In genomic region chr7:77549103-77549870, GRCh38 we compare ENCODE assay signal across 19 cellular contexts. TPM values are rescaled to one million over a fixed set of nuclear protein-coding genes. Genes with fewer than 3 reads are reported as not detected.
A peak's percentile ranks its signal among the peaks of the same experiment; 100 is the strongest.
DNase-seq lines count a peak whose midpoint lies in the region; ATAC-seq and TF ChIP-seq lines count a peak whose summit lies in the region.
"Had no signal": no experiment of that assay in that cellular context is flagged by ENCODE, and none has a peak within 500 bp of the region (broad histone marks: within the 10 kb centered on the region; RNA-seq: fewer than 3 reads in every experiment).

No MANE protein-coding gene starts in this region.

- intact Hi-C loops in MCF 10A (cut with micrococcal nuclease) = no loop called here
- intact Hi-C loops in mammary epithelial cell (cut with micrococcal nuclease) = no loop called here
- intact Hi-C loops in heart left ventricle (cut with DNase I) = loop anchor here in 2 of 10 donors (5.0 to 10.0 kb wide), 2 partner anchors 38 to 56 kb away; no protein-coding TSS in a partner anchor
- intact Hi-C loops in A673 (cut with micrococcal nuclease; ENCODE audit: unreplicated experiment) = loop anchor here (10.0 kb wide), 1 partner anchor 56 kb away; no protein-coding TSS in a partner anchor
- intact Hi-C loops in activated CD4-positive, alpha-beta T cell treated with anti-CD3 and anti-CD28 coated beads for 36 hours (cut with DNase I, micrococcal nuclease) = no loop called here

- 73% methylated on average over 3 of the region's 3 CpGs for WGBS in mammary epithelial cell (ENCODE audit: low coverage, missing lambda C conversion rate)
- 57 to 68% (median 64%) methylated on average over 3 of the region's 3 CpGs for WGBS in heart left ventricle, 4 donors

- H3K27me3 ChIP-seq in mammary epithelial cell (ENCODE audit: insufficient read depth, low read length) = no peaks in the 10 kb centered on the region
- no peaks in the 10 kb centered on the region for H3K27me3 ChIP-seq in heart left ventricle
- H3K27me3 ChIP-seq in A673 (replicated peaks; ENCODE audit: insufficient read depth, low read depth, low read length, poor library complexity) = no peaks in the 10 kb centered on the region
- H3K27me3 ChIP-seq: ovary, thyroid gland had no signal

- POLR2A ChIA-PET in MCF 10A (lab: Yijun Ruan, JAX) = interaction anchor here (0.7 to 3.2 kb wide), 8 partner anchors 8 to 103 kb away, joined by 3 to 15 read pairs (median 4); partner anchors contain the start of gene PTPN12
- POLR2A ChIA-PET in A673 (lab: Charles Lee; ENCODE audit: low non-redundant PET) = no interaction called here
- POLR2A ChIA-PET in activated CD4-positive, alpha-beta T cell treated with anti-CD3 and anti-CD28 coated beads for 36 hours (lab: Charles Lee) = interaction anchor here (0.6 kb wide), 1 partner anchor 186 kb away, joined by 6 read pairs; no protein-coding TSS in a partner anchor

- H2AFZ ChIP-seq in mammary epithelial cell (ENCODE audit: low read depth, low read length) = no peak overlapping the region

- H3K4me2 ChIP-seq in mammary epithelial cell (ENCODE audit: insufficient read depth, low read depth, low read length) = no peak overlapping the region

- no peak for TF ChIP-seq CTCF in MCF 10A (IDR thresholded peaks at IDR 0.05; ENCODE audit: unreplicated experiment)
- TF ChIP-seq CTCF in mammary epithelial cell (conservative IDR thresholded peaks at IDR 0.05 in 1 of 2, IDR thresholded peaks at IDR 0.05 in 1 of 2; ENCODE audit: extremely low read depth in 1 of 2, insufficient read depth in 1 of 2, low read depth in 1 of 2, low read length in 2 of 2) = no peak
- no peak for TF ChIP-seq CTCF in heart left ventricle (IDR thresholded peaks at IDR 0.05)
- TF ChIP-seq CTCF in A673 (conservative IDR thresholded peaks at IDR 0.05; ENCODE audit: low read depth, low read length) = no peak

- H3K36me3 Mint-ChIP-seq in MCF 10A (ENCODE audit: insufficient read depth, unreplicated experiment) = no peaks in the 10 kb centered on the region
- no peaks in the 10 kb centered on the region for H3K36me3 Mint-ChIP-seq in natural killer cell treated with Interleukin-12 subunit alpha and Interleukin-12 subunit beta and Interleukin-15 and Interleukin-18, amount 100 ng/mL, for 72 hours
- no peaks in the 10 kb centered on the region for H3K36me3 Mint-ChIP-seq in activated CD4-positive, alpha-beta T cell treated with anti-CD3 and anti-CD28 coated beads for 36 hours (ENCODE audit: low read depth)

- H3K9me3 ChIP-seq in mammary epithelial cell (replicated peaks; ENCODE audit: insufficient read depth, low read length) (no peaks in the 10 kb centered on the region), heart left ventricle (peaks cover 0 to 13% (median 0%) of the 10 kb centered on the region in 12 donors), A673 (ENCODE audit: low read depth, low read length, poor library complexity, severe bottlenecking) (no peaks in the 10 kb centered on the region)
- H3K9me3 ChIP-seq: ovary, thyroid gland had no signal

- no peak overlapping the region for H3K4me3 ChIP-seq in mammary epithelial cell (replicated peaks in 1 of 3; ENCODE audit: insufficient read depth in 1 of 3, low read depth in 2 of 3, low read length in 3 of 3)
- H3K4me3 ChIP-seq in heart left ventricle = no peak overlapping the region
- H3K4me3 ChIP-seq in A673 (ENCODE audit: low read depth, low read length, poor library complexity, severe bottlenecking) = no peak overlapping the region
- H3K4me3 ChIP-seq: ovary, SK-N-MC, thyroid gland had no signal

- H3K4me1 Mint-ChIP-seq in MCF 10A (ENCODE audit: insufficient read depth, unreplicated experiment) = peaks cover 50% of the 10 kb centered on the region
- H3K4me1 Mint-ChIP-seq in natural killer cell treated with Interleukin-12 subunit alpha and Interleukin-12 subunit beta and Interleukin-15 and Interleukin-18, amount 100 ng/mL, for 72 hours (ENCODE audit: low read depth in 2 of 2) = peaks cover 55 to 61% of the 10 kb centered on the region in 2 donors
- H3K4me1 Mint-ChIP-seq in activated CD4-positive, alpha-beta T cell treated with anti-CD3 and anti-CD28 coated beads for 36 hours = peaks cover 9% of the 10 kb centered on the region

- H3K36me3 ChIP-seq in mammary epithelial cell (ENCODE audit: insufficient read depth, low read length) = peaks cover 1% of the 10 kb centered on the region
- peaks cover 0 to under 1% (median 0%) of the 10 kb centered on the region in 9 donors for H3K36me3 ChIP-seq in heart left ventricle
- H3K36me3 ChIP-seq in A673 (ENCODE audit: insufficient read depth, low read length, poor library complexity, severe bottlenecking) = no peaks in the 10 kb centered on the region
- H3K36me3 ChIP-seq: ovary, thyroid gland had no signal

- no peak for TF ChIP-seq POLR2A in heart left ventricle (IDR thresholded peaks at IDR 0.05)

- H3K27me3 Mint-ChIP-seq in MCF 10A (ENCODE audit: insufficient read depth, unreplicated experiment) = no peaks in the 10 kb centered on the region
- no peaks in the 10 kb centered on the region for H3K27me3 Mint-ChIP-seq in natural killer cell treated with Interleukin-12 subunit alpha and Interleukin-12 subunit beta and Interleukin-15 and Interleukin-18, amount 100 ng/mL, for 72 hours
- H3K27me3 Mint-ChIP-seq in activated CD4-positive, alpha-beta T cell treated with anti-CD3 and anti-CD28 coated beads for 36 hours = no peaks in the 10 kb centered on the region
- H3K27me3 Mint-ChIP-seq: activated naive CD8-positive, alpha-beta T cell treated with anti-CD3 and anti-CD28 coated beads, Interleukin-2, amount 10 ng/mL, durations not matched to agents 7 days and 5 days had no signal

- H3K79me2 ChIP-seq in mammary epithelial cell (ENCODE audit: insufficient read depth, low read length) = peaks cover 100% of the 10 kb centered on the region

- CTCF ChIA-PET in MCF 10A (lab: Yijun Ruan, JAX) (interaction anchor here (0.6 to 2.8 kb wide), 8 partner anchors 10 to 181 kb away, joined by 3 to 7 read pairs (median 3); no protein-coding TSS in a partner anchor), mammary epithelial cell (lab: Charles Lee; ENCODE audit: low non-redundant PET) (interaction anchor here (0.5 kb wide), 1 partner anchor 133 kb away, joined by 6 read pairs; the partner anchor contains the start of gene GSAP), A673 (lab: Charles Lee) (no interaction called here)
- CTCF ChIA-PET in activated CD4-positive, alpha-beta T cell treated with anti-CD3 and anti-CD28 coated beads for 36 hours (lab: Charles Lee) = interaction anchor here (0.6 to 0.9 kb wide), 4 partner anchors 57 to 189 kb away, joined by 3 read pairs; no protein-coding TSS in a partner anchor

- in situ Hi-C loops in mammary epithelial cell (cut with MboI; ENCODE audit: low sequenced_read_pairs in 2 of 2) = no loop called here

- no peak overlapping the region for H3K4me3 Mint-ChIP-seq in MCF 10A (ENCODE audit: unreplicated experiment)
- peak overlapping the region; percentile 40 for H3K4me3 Mint-ChIP-seq in natural killer cell treated with Interleukin-12 subunit alpha and Interleukin-12 subunit beta and Interleukin-15 and Interleukin-18, amount 100 ng/mL, for 72 hours
- no peak overlapping the region for H3K4me3 Mint-ChIP-seq in activated CD4-positive, alpha-beta T cell treated with anti-CD3 and anti-CD28 coated beads for 36 hours
- H3K4me3 Mint-ChIP-seq: activated naive CD8-positive, alpha-beta T cell treated with anti-CD3 and anti-CD28 coated beads, Interleukin-2, amount 10 ng/mL, durations not matched to agents 7 days and 5 days; activated T-helper 1 cell treated with anti-CD3 and anti-CD28 coated beads, Interleukin-12 subunit alpha, Interleukin-12 subunit beta, Interleukin-2, Interleukin-4 antibody, amounts not matched to agents 30 ng/mL and 10 ng/mL and 1 ng/mL, durations not matched to agents 14 hours and 24 hours and 36 hours had no signal

- peak overlapping the region; percentile 20 for H3K27ac Mint-ChIP-seq in MCF 10A (ENCODE audit: low read depth, unreplicated experiment)
- H3K27ac Mint-ChIP-seq in natural killer cell treated with Interleukin-12 subunit alpha and Interleukin-12 subunit beta and Interleukin-15 and Interleukin-18, amount 100 ng/mL, for 72 hours = peak overlapping the region; percentile 64 to 88
- no peak overlapping the region for H3K27ac Mint-ChIP-seq in activated CD4-positive, alpha-beta T cell treated with anti-CD3 and anti-CD28 coated beads for 36 hours
- H3K27ac Mint-ChIP-seq: activated naive CD8-positive, alpha-beta T cell treated with anti-CD3 and anti-CD28 coated beads, Interleukin-2, amount 10 ng/mL, durations not matched to agents 7 days and 5 days; activated T-helper 1 cell treated with anti-CD3 and anti-CD28 coated beads, Interleukin-12 subunit alpha, Interleukin-12 subunit beta, Interleukin-2, Interleukin-4 antibody, amounts not matched to agents 30 ng/mL and 10 ng/mL and 1 ng/mL, durations not matched to agents 14 hours and 24 hours and 36 hours had no signal

- dilution Hi-C loops in mammary epithelial cell (cut with HindIII; ENCODE audit: low sequenced_read_pairs) = no loop called here

- H4K20me1 ChIP-seq in mammary epithelial cell (ENCODE audit: insufficient read depth, low read length) = peaks cover 11% of the 10 kb centered on the region

- DNase-seq in MCF 10A (ENCODE audit: unreplicated experiment) = no peak
- DNase-seq in mammary epithelial cell = no peak
- DNase-seq in heart left ventricle = no peak
- DNase-seq in natural killer cell treated with Interleukin-12 subunit alpha and Interleukin-12 subunit beta and Interleukin-15 and Interleukin-18, amount 100 ng/mL, for 72 hours (ENCODE audit: low spot score) = no peak
- DNase-seq in superior temporal gyrus (ENCODE audit: extremely low spot score) = peak; percentile 72
- no peak for DNase-seq in A673 (ENCODE audit: low spot score)
- no peak for DNase-seq in NCI-H526 (lab: John Stamatoyannopoulos, UW)
- no peak for DNase-seq in activated CD4-positive, alpha-beta T cell treated with anti-CD3 and anti-CD28 coated beads for 36 hours
- DNase-seq: activated naive CD8-positive, alpha-beta T cell treated with anti-CD3 and anti-CD28 coated beads, Interleukin-2, amount 10 ng/mL, durations not matched to agents 7 days and 5 days; central memory CD4-positive, alpha-beta T cell; effector CD8-positive, alpha-beta T cell; GF-D8; hippocampal formation; NCI-H1105; ovary; thyroid gland had no signal

- BruUV-seq in MCF 10A (replicated peaks; lab: Mats Ljungman, UMichigan) (no TSS peak), mammary epithelial cell (replicated peaks; lab: Mats Ljungman, UMichigan) (no TSS peak), A673 (replicated peaks; lab: Mats Ljungman, UMichigan) (no TSS peak)

- H3K9ac ChIP-seq in mammary epithelial cell (ENCODE audit: insufficient read depth, low read length) = no peak overlapping the region

- H3K27ac ChIP-seq in mammary epithelial cell (ENCODE audit: insufficient read depth, low read depth, low read length) = no peak overlapping the region
- peak overlapping the region in 9 of 12 donors; percentile 3 to 58 (median 36) for H3K27ac ChIP-seq in heart left ventricle
- H3K27ac ChIP-seq in A673 (ENCODE audit: low read depth, low read length, poor library complexity, severe bottlenecking) = no peak overlapping the region
- H3K27ac ChIP-seq: 22Rv1, ovary, SK-N-MC had no signal

- peaks cover 22% of the 10 kb centered on the region for H3K4me1 ChIP-seq in mammary epithelial cell (ENCODE audit: insufficient read depth, low read length)
- H3K4me1 ChIP-seq in heart left ventricle = peaks cover 0 to 97% (median 46%) of the 10 kb centered on the region in 12 donors
- peaks cover 7% of the 10 kb centered on the region for H3K4me1 ChIP-seq in A673 (ENCODE audit: insufficient read depth, low read length, poor library complexity, severe bottlenecking)

- ATAC-seq in heart left ventricle = peak; percentile 43 to 62 (median 53)
- ATAC-seq in natural killer cell treated with Interleukin-12 subunit alpha and Interleukin-12 subunit beta and Interleukin-15 and Interleukin-18, amount 100 ng/mL, for 72 hours = no peak
- ATAC-seq in activated CD4-positive, alpha-beta T cell treated with anti-CD3 and anti-CD28 coated beads for 36 hours = no peak

- no peaks in the 10 kb centered on the region for H3K9me3 Mint-ChIP-seq in MCF 10A (ENCODE audit: unreplicated experiment)
- H3K9me3 Mint-ChIP-seq in natural killer cell treated with Interleukin-12 subunit alpha and Interleukin-12 subunit beta and Interleukin-15 and Interleukin-18, amount 100 ng/mL, for 72 hours = no peaks in the 10 kb centered on the region
- H3K9me3 Mint-ChIP-seq in activated CD4-positive, alpha-beta T cell treated with anti-CD3 and anti-CD28 coated beads for 36 hours (ENCODE audit: low read depth) = peaks cover 2% of the 10 kb centered on the region

RNA-seq across cellular contexts. Expression of gene PTPN12, which starts 12.2 kb away (rescaled TPM):
- total RNA-seq in MCF 10A (2022) = 104 and 105 TPM in 2 replicates
- 100 to 1,000 TPM in 1 of 2 donors, 10 to 100 TPM in 1; 71.0 to 102 TPM for total RNA-seq in mammary epithelial cell
- 39.4 TPM for polyA plus RNA-seq in mammary epithelial cell
- 149 TPM for polyA minus RNA-seq in mammary epithelial cell
- 10 to 100 TPM; 36.5 to 83.9 (median 42.0) TPM for total RNA-seq in heart left ventricle
- polyA plus RNA-seq in heart left ventricle = 10 to 100 TPM; 33.9 to 35.1 TPM
- 10 to 100 TPM; 33.8 to 84.3 TPM for total RNA-seq in natural killer cell treated with Interleukin-12 subunit alpha and Interleukin-12 subunit beta and Interleukin-15 and Interleukin-18, amount 100 ng/mL, for 72 hours
- 54.3 and 63.3 TPM in 2 replicates for total RNA-seq in A673 (2021)
- 10 to 100 TPM in 1 of 2 experiments, 1 to 10 TPM in 1; 8.5 to 12.0 TPM for total RNA-seq in activated CD4-positive, alpha-beta T cell treated with anti-CD3 and anti-CD28 coated beads for 36 hours

Comparison
In these comparisons a context has a peak if more than half of its experiments do, and no peak if none do; other contexts are left out.
1. H3K27ac ChIP-seq: peak in heart left ventricle (9 of 12); none in mammary epithelial cell (single experiment) and A673 (single experiment).
2. ATAC-seq: peak in heart left ventricle (4 of 4); none in natural killer cell treated with Interleukin-12 subunit alpha and Interleukin-12 subunit beta and Interleukin-15 and Interleukin-18, amount 100 ng/mL, for 72 hours (0 of 2) and activated CD4-positive, alpha-beta T cell treated with anti-CD3 and anti-CD28 coated beads for 36 hours (single experiment).